In genomic region chr19:50476224-50476942, GRCh38 we compare ENCODE assay signal across 8 cellular contexts. TPM values are rescaled to one million over a fixed set of nuclear protein-coding genes. Genes with fewer than 3 reads are reported as not detected.
DNase-seq lines count a peak whose midpoint lies in the region; ATAC-seq and TF ChIP-seq lines count a peak whose summit lies in the region.

Gene EMC10 (plus strand): TSS chr19:50476507. CDS start chr19:50476545, 38 bp downstream.
Gene GARIN5A (minus strand): TSS chr19:50476848. CDS start chr19:50476388, 460 bp downstream.

- intact Hi-C loops in lower leg skin (cut with DNase I; ENCODE audit: low total_unique reads): no loop called here

- peak; percentile 52 for DNase-seq in AG09309 (ENCODE audit: low read depth)
- peak; percentile 81 for DNase-seq in NCI-H510A treated with DMSO at 0.1 percent for 48 hours (lab: John Stamatoyannopoulos, UW)
- DNase-seq in activated CD4-positive, alpha-beta T cell treated with anti-CD3 and anti-CD28 coated beads, Interleukin-2, amount 50 U/mL, for 4 hours: peak; percentile 88
- peak; percentile 88 to 95 for DNase-seq in dermis microvascular lymphatic vessel endothelial cell (ENCODE audit: low read depth in 2 of 2)
- peak; percentile 78 to 96 for DNase-seq in lower leg skin (ENCODE audit: low spot score in 2 of 2)
- DNase-seq in stimulated activated CD4-positive, alpha-beta T cell treated with anti-CD3 and anti-CD28 coated beads, Interleukin-4, amount 100 ng/mL, for 24 hours: peak; percentile 93

- ATAC-seq in GM19025 (IDR thresholded peaks at IDR 0.05; ENCODE audit: low read depth, unreplicated experiment) (peak; percentile 83), HG03342 (IDR thresholded peaks at IDR 0.05; ENCODE audit: unreplicated experiment) (peak; percentile 76)

- TF ChIP-seq CTCF in AG09309 (IDR thresholded peaks at IDR 0.05; ENCODE audit: control insufficient read depth, insufficient read depth, low read depth, low read length, missing control alignments) (no peak), lower leg skin (IDR thresholded peaks at IDR 0.05) (no peak)

- H3K4me3 ChIP-seq in AG09309 (ENCODE audit: control insufficient read depth, low read depth, low read length) (peak within 1 kb of the TSS; percentile 65), lower leg skin (ENCODE audit: low read depth, poor library complexity, severe bottlenecking) (peak within 1 kb of the TSS; percentile 82)

- WGBS in lower leg skin, 2 donors: 2% methylated on average over 53 to 56 of the region's 60 CpGs

- no peak for TF ChIP-seq POLR2A in lower leg skin (IDR thresholded peaks at IDR 0.05)

RNA-seq across cellular contexts. Expression of gene EMC10, which starts in this region (rescaled TPM):
- total RNA-seq in dermis microvascular lymphatic vessel endothelial cell (54.0 and 82.9 TPM in 2 replicates), lower leg skin (10 to 100 TPM; 35.1 to 93.5 (median 67.5) TPM)

RNA-seq across cellular contexts. Expression of gene GARIN5A, which starts in this region (rescaled TPM):
- total RNA-seq in dermis microvascular lymphatic vessel endothelial cell (0.13 and 0.25 TPM in 2 replicates), lower leg skin (1 to 10 TPM; 1.7 to 5.9 (median 3.3) TPM)

Comparison
In these comparisons a context has a peak if more than half of its experiments do, and no peak if none do; other contexts are left out.
1. Peak in every context shown above with its lines: DNase-seq, ATAC-seq and H3K4me3 ChIP-seq.